In genomic region chr20:46022411-46023147, GRCh38 we compare ENCODE assay signal across 8 cellular contexts.
DNase-seq lines count a peak whose midpoint lies in the region.

No MANE protein-coding gene starts in this region.

- DNase-seq in NCI-H1436 (lab: John Stamatoyannopoulos, UW) (peak; percentile 51), NCI-H1436 treated with DMSO at 0.1 percent for 48 hours (lab: John Stamatoyannopoulos, UW) (no peak), NCI-H2171 treated with DMSO at 0.1 percent for 48 hours (lab: John Stamatoyannopoulos, UW) (peak; percentile 67), medulla oblongata (ENCODE audit: extremely low spot score) (peak; percentile 69), GOT3 (lab: John Stamatoyannopoulos, UW) (no peak)
- DNase-seq in activated CD4-positive, alpha-beta T cell treated with anti-CD3 and anti-CD28 coated beads, Interleukin-2, amount 50 U/mL, for 1 hour, result peak; percentile 75
- peak; percentile 51 to 54 for DNase-seq in stimulated activated CD8-positive, alpha-beta memory T cell treated with anti-CD3 and anti-CD28 coated beads, Interleukin-15, amount 100 ng/mL, for 48 hours (ENCODE audit: low read depth in 2 of 2)

- H3K27ac Mint-ChIP-seq in dendritic cell treated with granulocyte-macrophage colony-stimulating factor and Interleukin-4, amounts not matched to agents 40 ng/mL and 50 ng/mL, for 4 days, result no peak overlapping the region

- H3K9me3 Mint-ChIP-seq in dendritic cell treated with granulocyte-macrophage colony-stimulating factor and Interleukin-4, amounts not matched to agents 40 ng/mL and 50 ng/mL, for 4 days, result no peaks in the 10 kb centered on the region

- peak overlapping the region; percentile 83 for H3K4me3 Mint-ChIP-seq in dendritic cell treated with granulocyte-macrophage colony-stimulating factor and Interleukin-4, amounts not matched to agents 40 ng/mL and 50 ng/mL, for 4 days

- peaks cover 73% of the 10 kb centered on the region for H3K27me3 Mint-ChIP-seq in dendritic cell treated with granulocyte-macrophage colony-stimulating factor and Interleukin-4, amounts not matched to agents 40 ng/mL and 50 ng/mL, for 4 days

- H3K36me3 Mint-ChIP-seq in dendritic cell treated with granulocyte-macrophage colony-stimulating factor and Interleukin-4, amounts not matched to agents 40 ng/mL and 50 ng/mL, for 4 days (ENCODE audit: low read depth), result no peaks in the 10 kb centered on the region

- intact Hi-C loops in dendritic cell treated with granulocyte-macrophage colony-stimulating factor and Interleukin-4, amounts not matched to agents 40 ng/mL and 50 ng/mL, for 4 days (cut with micrococcal nuclease), result loop anchor here (2.0 to 10.0 kb wide), 2 partner anchors 66 to 92 kb away; partner anchors contain the start of genes CD40 and NCOA5

- H3K4me1 Mint-ChIP-seq in dendritic cell treated with granulocyte-macrophage colony-stimulating factor and Interleukin-4, amounts not matched to agents 40 ng/mL and 50 ng/mL, for 4 days (ENCODE audit: low read depth), result peaks cover 56% of the 10 kb centered on the region

Comparison
In these comparisons a context has a peak if more than half of its experiments do, and no peak if none do; other contexts are left out.
1. DNase-seq: peak in NCI-H1436 (single experiment), NCI-H2171 treated with DMSO at 0.1 percent for 48 hours (single experiment), activated CD4-positive, alpha-beta T cell treated with anti-CD3 and anti-CD28 coated beads, Interleukin-2, amount 50 U/mL, for 1 hour (single experiment), medulla oblongata (single experiment) and stimulated activated CD8-positive, alpha-beta memory T cell treated with anti-CD3 and anti-CD28 coated beads, Interleukin-15, amount 100 ng/mL, for 48 hours (2 of 2); none in NCI-H1436 treated with DMSO at 0.1 percent for 48 hours (single experiment) and GOT3 (single experiment).